Comparison of ENCODE assay signal across 8 cellular contexts in the genomic region with DNA sequence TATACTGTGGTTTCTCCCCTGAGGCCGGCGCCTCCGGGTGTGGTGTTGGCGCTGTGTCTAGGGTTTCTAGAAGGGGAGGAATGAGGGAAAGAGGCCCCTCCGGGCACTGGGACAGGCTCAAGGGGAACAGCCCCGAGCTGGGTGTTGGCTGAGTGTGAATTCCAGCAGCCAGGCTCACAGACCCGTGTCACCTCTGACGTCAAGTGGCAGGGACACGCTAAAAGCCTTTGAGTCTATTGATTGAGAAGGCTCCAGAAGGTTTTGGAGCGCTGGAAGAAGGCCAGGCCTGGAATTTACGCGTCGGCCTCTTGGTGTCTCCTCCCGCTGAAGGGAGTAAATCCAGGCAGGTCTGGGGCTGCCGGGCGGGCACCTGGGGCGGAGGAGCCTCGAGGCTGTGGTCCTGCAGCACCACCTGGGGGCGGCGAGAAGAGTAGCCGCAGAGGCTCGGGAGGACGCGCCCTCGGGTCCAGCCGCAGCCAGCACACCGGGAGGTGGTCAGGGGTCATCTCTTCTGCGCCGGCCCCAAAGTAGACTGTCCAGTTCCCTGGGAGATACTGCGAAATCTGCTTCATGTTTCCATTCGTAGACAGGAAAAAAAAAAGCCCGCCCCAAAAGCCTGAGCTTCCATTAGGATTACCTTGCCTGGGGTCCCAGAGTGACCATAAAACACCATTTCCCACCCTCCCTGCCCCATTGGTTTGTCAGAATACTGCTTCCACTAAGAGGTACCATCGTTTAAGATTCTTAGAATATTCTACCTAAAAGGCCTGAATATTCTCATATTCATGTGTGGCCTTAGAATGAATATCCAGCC.
DNase-seq lines count a peak whose midpoint lies in the region; ATAC-seq lines count a peak whose summit lies in the region.

No MANE protein-coding gene starts in this region.

- intact Hi-C loops in left colon (cut with DNase I, micrococcal nuclease) = loop anchor here in 1 of 2 donors (5.0 to 10.0 kb wide), 2 partner anchors 289 to 347 kb away; a partner anchor contains a TSS

- ATAC-seq in GM19025 (IDR thresholded peaks at IDR 0.05; ENCODE audit: low read depth, unreplicated experiment) = peak; percentile 97
- ATAC-seq in HG03280 (IDR thresholded peaks at IDR 0.05; ENCODE audit: unreplicated experiment) = peak; percentile 96
- peak; percentile 100 for ATAC-seq in left colon

- peak; percentile 91 for DNase-seq in AG20443 (ENCODE audit: low spot score)
- DNase-seq in NCI-H226 = peak; percentile 65
- DNase-seq in activated CD4-positive, CD25-positive, alpha-beta regulatory T cell treated with anti-CD3 and anti-CD28 coated beads, Interleukin-2, amount 50 U/mL, for 72 hours = peak; percentile 71
- peak; percentile 83 for DNase-seq in cerebellum (ENCODE audit: low spot score)
- peak; percentile 83 for DNase-seq in left colon
- peak; percentile 40 to 41 for DNase-seq in stimulated activated CD4-positive, alpha-beta T cell treated with anti-CD3 and anti-CD28 coated beads, Interleukin-1b, Interleukin-23, amount 100 ng/mL, for 1 hour (ENCODE audit: low read depth in 2 of 2)

Comparison
In these comparisons a context has a peak if more than half of its experiments do, and no peak if none do; other contexts are left out.
1. Peak in every context shown above with its lines: DNase-seq and ATAC-seq.
2. DNase-seq: peak in every context shown above with its lines; median percentile 91 in AG20443; 83 in cerebellum; 83 in left colon; 71 in activated CD4-positive, CD25-positive, alpha-beta regulatory T cell treated with anti-CD3 and anti-CD28 coated beads, Interleukin-2, amount 50 U/mL, for 72 hours; 65 in NCI-H226; 40 in stimulated activated CD4-positive, alpha-beta T cell treated with anti-CD3 and anti-CD28 coated beads, Interleukin-1b, Interleukin-23, amount 100 ng/mL, for 1 hour.